11 cellular contexts compared by ENCODE assay signal in genomic region chrX:97672608-97673007, GRCh38.
"Had no signal": no experiment of that assay in that cellular context is flagged by ENCODE, and none has a peak within 500 bp of the region (broad histone marks: within the 10 kb centered on the region; RNA-seq: fewer than 3 reads in every experiment).

No MANE protein-coding gene starts in this region.

- H3K4me3 ChIP-seq: colonic mucosa, left ventricle myocardium inferior, upper lobe of right lung had no signal

- H3K4me1 ChIP-seq: colonic mucosa, foreskin keratinocyte, left ventricle myocardium inferior, upper lobe of right lung had no signal

- H3K9me3 ChIP-seq: colonic mucosa, left ventricle myocardium inferior, upper lobe of right lung had no signal

- DNase-seq: activated CD4-positive, alpha-beta T cell treated with anti-CD3 and anti-CD28 coated beads, Interleukin-2, amount 10 ng/mL, durations not matched to agents 24 days and 14 days; activated naive CD4-positive, alpha-beta T cell treated with Interleukin-2 at 50 U/mL for 16 hours; foreskin keratinocyte; head of caudate nucleus; islet precursor cell; left ventricle myocardium inferior; stimulated activated CD4-positive, alpha-beta T cell treated with anti-CD3 and anti-CD28 coated beads, Interleukin-2, amount 100 ng/mL, for 48 hours; stimulated activated naive CD8-positive, alpha-beta T cell treated with anti-CD3 and anti-CD28 coated beads, Interleukin-15, Interleukin-2, amounts not matched to agents 100 U/mL and 50 U/mL, for 24 hours; upper lobe of right lung had no signal

- H3K27me3 ChIP-seq: colonic mucosa, foreskin keratinocyte, upper lobe of right lung had no signal

- H3K27ac ChIP-seq: colonic mucosa, foreskin keratinocyte, left ventricle myocardium inferior, upper lobe of right lung, VCaP had no signal

- ATAC-seq: foreskin keratinocyte; stimulated activated naive CD8-positive, alpha-beta T cell treated with anti-CD3 and anti-CD28 coated beads, Interleukin-15, Interleukin-2, amounts not matched to agents 100 U/mL and 50 U/mL, for 24 hours; upper lobe of right lung had no signal

- H3K36me3 ChIP-seq: colonic mucosa, left ventricle myocardium inferior, upper lobe of right lung had no signal
